35 cellular contexts compared by ENCODE assay signal in genomic region chr10:81007872-81008271, GRCh38.
"Had no signal": no experiment of that assay in that cellular context is flagged by ENCODE, and none has a peak within 500 bp of the region (broad histone marks: within the 10 kb centered on the region; RNA-seq: fewer than 3 reads in every experiment).

No MANE protein-coding gene starts in this region.

- DNase-seq: Karpas-422, Kasumi-1, MG63, MM.1S, MV-4-11, NCI-H1048, NCI-H1092, NCI-H1092 treated with DMSO at 0.1 percent for 48 hours, NCI-H1105, NCI-H1105 treated with DMSO at 0.1 percent for 48 hours, NCI-H1417, NCI-H1417 treated with DMSO at 0.1 percent for 48 hours, NCI-H1436, NCI-H1436 treated with DMSO at 0.1 percent for 48 hours, NCI-H146, NCI-H1694, NCI-H1694 treated with DMSO at 0.1 percent for 48 hours, NCI-H187, NCI-H187 treated with DMSO at 0.1 percent for 48 hours, NCI-H1930, NCI-H2029, NCI-H2029 treated with DMSO at 0.1 percent for 48 hours, NCI-H2081, NCI-H2081 treated with DMSO at 0.1 percent for 48 hours, NCI-H2107, NCI-H2171, NCI-H2171 treated with DMSO at 0.1 percent for 48 hours, NCI-H2227 treated with DMSO at 0.1 percent for 48 hours, NCI-H226, NCI-H345, NCI-H446, NCI-H446 treated with DMSO at 0.1 percent for 48 hours, NCI-H510A, NCI-H510A treated with DMSO at 0.1 percent for 48 hours had no signal

- H3K4me2 ChIP-seq: KMS-11 had no signal

- H3K4me3 ChIP-seq: MG63 had no signal

- H3K9ac ChIP-seq: KMS-11 had no signal

- H3K9me3 ChIP-seq: MG63 had no signal

- H3K36me3 ChIP-seq: MG63 had no signal

- H3K27me3 ChIP-seq: MG63 had no signal

- H3K27ac ChIP-seq: KMS-11 had no signal
